1 cellular context compared by ENCODE assay signal in genomic region chr1:19987719-19988118, GRCh38.
A peak's percentile ranks its signal among the peaks of the same experiment; 100 is the strongest.
TF ChIP-seq lines count a peak whose summit lies in the region.

No MANE protein-coding gene starts in this region.

TF ChIP-seq in HepG2, 621 proteins besides CTCF, POLR2A, EP300 and RAD21 (continued from another document and continues in another):
- TF ChIP-seq, protein P1, sequence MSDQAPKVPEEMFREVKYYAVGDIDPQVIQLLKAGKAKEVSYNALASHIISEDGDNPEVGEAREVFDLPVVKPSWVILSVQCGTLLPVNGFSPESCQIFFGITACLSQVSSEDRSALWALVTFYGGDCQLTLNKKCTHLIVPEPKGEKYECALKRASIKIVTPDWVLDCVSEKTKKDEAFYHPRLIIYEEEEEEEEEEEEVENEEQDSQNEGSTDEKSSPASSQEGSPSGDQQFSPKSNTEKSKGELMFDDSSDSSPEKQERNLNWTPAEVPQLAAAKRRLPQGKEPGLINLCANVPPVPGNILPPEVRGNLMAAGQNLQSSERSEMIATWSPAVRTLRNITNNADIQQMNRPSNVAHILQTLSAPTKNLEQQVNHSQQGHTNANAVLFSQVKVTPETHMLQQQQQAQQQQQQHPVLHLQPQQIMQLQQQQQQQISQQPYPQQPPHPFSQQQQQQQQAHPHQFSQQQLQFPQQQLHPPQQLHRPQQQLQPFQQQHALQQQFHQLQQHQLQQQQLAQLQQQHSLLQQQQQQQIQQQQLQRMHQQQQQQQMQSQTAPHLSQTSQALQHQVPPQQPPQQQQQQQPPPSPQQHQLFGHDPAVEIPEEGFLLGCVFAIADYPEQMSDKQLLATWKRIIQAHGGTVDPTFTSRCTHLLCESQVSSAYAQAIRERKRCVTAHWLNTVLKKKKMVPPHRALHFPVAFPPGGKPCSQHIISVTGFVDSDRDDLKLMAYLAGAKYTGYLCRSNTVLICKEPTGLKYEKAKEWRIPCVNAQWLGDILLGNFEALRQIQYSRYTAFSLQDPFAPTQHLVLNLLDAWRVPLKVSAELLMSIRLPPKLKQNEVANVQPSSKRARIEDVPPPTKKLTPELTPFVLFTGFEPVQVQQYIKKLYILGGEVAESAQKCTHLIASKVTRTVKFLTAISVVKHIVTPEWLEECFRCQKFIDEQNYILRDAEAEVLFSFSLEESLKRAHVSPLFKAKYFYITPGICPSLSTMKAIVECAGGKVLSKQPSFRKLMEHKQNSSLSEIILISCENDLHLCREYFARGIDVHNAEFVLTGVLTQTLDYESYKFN (CRISPR knock-in tag; conservative IDR thresholded peaks at IDR 0.05) = peak; percentile 80
- TF ChIP-seq BRCA1 (CRISPR knock-in tag; IDR thresholded peaks at IDR 0.05) (no peak), TRIM22 (IDR thresholded peaks at IDR 0.05) (no peak), GTF3A (CRISPR knock-in tag; conservative IDR thresholded peaks at IDR 0.05) (no peak), U2AF1 (optimal IDR thresholded peaks at IDR 0.05; ENCODE audit: low read depth, low read length) (no peak), KLF9 (CRISPR knock-in tag; IDR thresholded peaks at IDR 0.05; ENCODE audit: low read depth) (no peak), MAFF (IDR thresholded peaks at IDR 0.05; ENCODE audit: low read depth, low read length) (peak; percentile 51; the same call in 1 of the 2 replicates), RXRB (CRISPR knock-in tag; IDR thresholded peaks at IDR 0.05; ENCODE audit: borderline replicate concordance) (peak; percentile 100), SALL1 (CRISPR knock-in tag; IDR thresholded peaks at IDR 0.05) (no peak), ELF3 (CRISPR knock-in tag; IDR thresholded peaks at IDR 0.05) (peak; percentile 86), PITX1 (CRISPR knock-in tag; IDR thresholded peaks at IDR 0.05) (peak; percentile 71), ZBTB3 (CRISPR knock-in tag; IDR thresholded peaks at IDR 0.05; ENCODE audit: borderline replicate concordance, low read depth) (no peak), CREM (IDR thresholded peaks at IDR 0.05) (peak; percentile 94), CREM (CRISPR knock-in tag; IDR thresholded peaks at IDR 0.05) (no peak), GPN1 (CRISPR knock-in tag; IDR thresholded peaks at IDR 0.05; ENCODE audit: borderline replicate concordance) (no peak), SSRP1 (CRISPR knock-in tag; IDR thresholded peaks at IDR 0.05) (no peak), TCF12 (IDR thresholded peaks at IDR 0.05) (no peak), TCF12 (CRISPR knock-in tag; IDR thresholded peaks at IDR 0.05) (no peak), MEF2D (CRISPR knock-in tag; IDR thresholded peaks at IDR 0.05) (peak; percentile 74; the same call in 1 of the 2 replicates), SIX1 (CRISPR knock-in tag; IDR thresholded peaks at IDR 0.05; ENCODE audit: borderline replicate concordance) (peak; percentile 81; the same call in 1 of the 2 replicates), ZNF567 (CRISPR knock-in tag; IDR thresholded peaks at IDR 0.05; ENCODE audit: borderline replicate concordance) (no peak), MED13 (CRISPR knock-in tag; IDR thresholded peaks at IDR 0.05) (peak; percentile 61; the same call in 1 of the 2 replicates), RFXAP (CRISPR knock-in tag; IDR thresholded peaks at IDR 0.05; ENCODE audit: borderline replicate concordance) (no peak), ZNF629 (CRISPR knock-in tag; conservative IDR thresholded peaks at IDR 0.05) (0 out of 2 replicates have a peak, but pooled peaks have one; percentile 29), GATA4 (IDR thresholded peaks at IDR 0.05; ENCODE audit: borderline replicate concordance, low read depth) (peak; percentile 56; the same call in 1 of the 2 replicates), STAT5B (CRISPR knock-in tag; IDR thresholded peaks at IDR 0.05) (0 out of 2 replicates have a peak, but pooled peaks have one; percentile 73), NR2C2 (CRISPR knock-in tag; IDR thresholded peaks at IDR 0.05; ENCODE audit: borderline replicate concordance) (peak; percentile 73), HMG20A (CRISPR knock-in tag; IDR thresholded peaks at IDR 0.05; ENCODE audit: borderline replicate concordance) (peak; percentile 98), ZBTB21 (CRISPR knock-in tag; IDR thresholded peaks at IDR 0.05) (peak; percentile 47; the same call in 1 of the 2 replicates), KDM5B (CRISPR knock-in tag; IDR thresholded peaks at IDR 0.05; ENCODE audit: borderline replicate concordance) (no peak), ATF3 (CRISPR knock-in tag; IDR thresholded peaks at IDR 0.05) (peak; percentile 37; the same call in 1 of the 2 replicates), ETV5 (CRISPR knock-in tag; IDR thresholded peaks at IDR 0.05; ENCODE audit: borderline replicate concordance) (no peak), PHF21A (CRISPR knock-in tag; IDR thresholded peaks at IDR 0.05) (peak; percentile 64; the same call in 1 of the 2 replicates), RBM39 (IDR thresholded peaks at IDR 0.05; ENCODE audit: low read depth, low read length, poor library complexity, severe bottlenecking) (no peak), REL (CRISPR knock-in tag; conservative IDR thresholded peaks at IDR 0.05) (no peak), BHLHE40 (IDR thresholded peaks at IDR 0.05; ENCODE audit: low read length) (0 out of 2 replicates have a peak, but pooled peaks have one; percentile 38), AHR (CRISPR knock-in tag; IDR thresholded peaks at IDR 0.05) (no peak), KAT8 (CRISPR knock-in tag; IDR thresholded peaks at IDR 0.05) (peak; percentile 72; the same call in 1 of the 2 replicates), ZNF737 (CRISPR knock-in tag; IDR thresholded peaks at IDR 0.05; ENCODE audit: borderline replicate concordance) (no peak), ZNF761 (CRISPR knock-in tag; conservative IDR thresholded peaks at IDR 0.05) (no peak), SOX13 (IDR thresholded peaks at IDR 0.05) (no peak), SOX13 (CRISPR knock-in tag; conservative IDR thresholded peaks at IDR 0.05 in 1 of 2, IDR thresholded peaks at IDR 0.05 in 1 of 2) (peak in 1 of 2 experiments; percentile 97; a peak in 2 of 4 replicates), SP1 (IDR thresholded peaks at IDR 0.05) (no peak), SP1 (CRISPR knock-in tag; IDR thresholded peaks at IDR 0.05) (0 out of 2 replicates have a peak, but pooled peaks have one; percentile 10), STAG1 (CRISPR knock-in tag; IDR thresholded peaks at IDR 0.05) (peak; percentile 19), KDM2A (CRISPR knock-in tag; IDR thresholded peaks at IDR 0.05; ENCODE audit: borderline replicate concordance, low read depth) (no peak), ZNF331 (CRISPR knock-in tag; IDR thresholded peaks at IDR 0.05) (peak; percentile 94), TARDBP (CRISPR knock-in tag; IDR thresholded peaks at IDR 0.05) (peak; percentile 73; the same call in 1 of the 2 replicates), NBN (conservative IDR thresholded peaks at IDR 0.05) (no peak), ZNF790 (CRISPR knock-in tag; IDR thresholded peaks at IDR 0.05; ENCODE audit: borderline replicate concordance) (no peak)
- TF ChIP-seq, protein P2, sequence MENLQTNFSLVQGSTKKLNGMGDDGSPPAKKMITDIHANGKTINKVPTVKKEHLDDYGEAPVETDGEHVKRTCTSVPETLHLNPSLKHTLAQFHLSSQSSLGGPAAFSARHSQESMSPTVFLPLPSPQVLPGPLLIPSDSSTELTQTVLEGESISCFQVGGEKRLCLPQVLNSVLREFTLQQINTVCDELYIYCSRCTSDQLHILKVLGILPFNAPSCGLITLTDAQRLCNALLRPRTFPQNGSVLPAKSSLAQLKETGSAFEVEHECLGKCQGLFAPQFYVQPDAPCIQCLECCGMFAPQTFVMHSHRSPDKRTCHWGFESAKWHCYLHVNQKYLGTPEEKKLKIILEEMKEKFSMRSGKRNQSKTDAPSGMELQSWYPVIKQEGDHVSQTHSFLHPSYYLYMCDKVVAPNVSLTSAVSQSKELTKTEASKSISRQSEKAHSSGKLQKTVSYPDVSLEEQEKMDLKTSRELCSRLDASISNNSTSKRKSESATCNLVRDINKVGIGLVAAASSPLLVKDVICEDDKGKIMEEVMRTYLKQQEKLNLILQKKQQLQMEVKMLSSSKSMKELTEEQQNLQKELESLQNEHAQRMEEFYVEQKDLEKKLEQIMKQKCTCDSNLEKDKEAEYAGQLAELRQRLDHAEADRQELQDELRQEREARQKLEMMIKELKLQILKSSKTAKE (CRISPR knock-in tag; IDR thresholded peaks at IDR 0.05; ENCODE audit: borderline replicate concordance) = peak; percentile 96
- TF ChIP-seq, protein P3, sequence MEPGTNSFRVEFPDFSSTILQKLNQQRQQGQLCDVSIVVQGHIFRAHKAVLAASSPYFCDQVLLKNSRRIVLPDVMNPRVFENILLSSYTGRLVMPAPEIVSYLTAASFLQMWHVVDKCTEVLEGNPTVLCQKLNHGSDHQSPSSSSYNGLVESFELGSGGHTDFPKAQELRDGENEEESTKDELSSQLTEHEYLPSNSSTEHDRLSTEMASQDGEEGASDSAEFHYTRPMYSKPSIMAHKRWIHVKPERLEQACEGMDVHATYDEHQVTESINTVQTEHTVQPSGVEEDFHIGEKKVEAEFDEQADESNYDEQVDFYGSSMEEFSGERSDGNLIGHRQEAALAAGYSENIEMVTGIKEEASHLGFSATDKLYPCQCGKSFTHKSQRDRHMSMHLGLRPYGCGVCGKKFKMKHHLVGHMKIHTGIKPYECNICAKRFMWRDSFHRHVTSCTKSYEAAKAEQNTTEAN (CRISPR knock-in tag; conservative IDR thresholded peaks at IDR 0.05) = peak; percentile 20; the same call in 1 of the 2 replicates
- TF ChIP-seq, protein P4, sequence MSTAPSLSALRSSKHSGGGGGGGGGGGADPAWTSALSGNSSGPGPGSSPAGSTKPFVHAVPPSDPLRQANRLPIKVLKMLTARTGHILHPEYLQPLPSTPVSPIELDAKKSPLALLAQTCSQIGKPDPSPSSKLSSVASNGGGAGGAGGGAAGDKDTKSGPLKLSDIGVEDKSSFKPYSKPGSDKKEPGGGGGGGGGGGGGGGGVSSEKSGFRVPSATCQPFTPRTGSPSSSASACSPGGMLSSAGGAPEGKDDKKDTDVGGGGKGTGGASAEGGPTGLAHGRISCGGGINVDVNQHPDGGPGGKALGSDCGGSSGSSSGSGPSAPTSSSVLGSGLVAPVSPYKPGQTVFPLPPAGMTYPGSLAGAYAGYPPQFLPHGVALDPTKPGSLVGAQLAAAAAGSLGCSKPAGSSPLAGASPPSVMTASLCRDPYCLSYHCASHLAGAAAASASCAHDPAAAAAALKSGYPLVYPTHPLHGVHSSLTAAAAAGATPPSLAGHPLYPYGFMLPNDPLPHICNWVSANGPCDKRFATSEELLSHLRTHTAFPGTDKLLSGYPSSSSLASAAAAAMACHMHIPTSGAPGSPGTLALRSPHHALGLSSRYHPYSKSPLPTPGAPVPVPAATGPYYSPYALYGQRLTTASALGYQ (CRISPR knock-in tag; IDR thresholded peaks at IDR 0.05) = peak; percentile 89
- TF ChIP-seq, protein P5, sequence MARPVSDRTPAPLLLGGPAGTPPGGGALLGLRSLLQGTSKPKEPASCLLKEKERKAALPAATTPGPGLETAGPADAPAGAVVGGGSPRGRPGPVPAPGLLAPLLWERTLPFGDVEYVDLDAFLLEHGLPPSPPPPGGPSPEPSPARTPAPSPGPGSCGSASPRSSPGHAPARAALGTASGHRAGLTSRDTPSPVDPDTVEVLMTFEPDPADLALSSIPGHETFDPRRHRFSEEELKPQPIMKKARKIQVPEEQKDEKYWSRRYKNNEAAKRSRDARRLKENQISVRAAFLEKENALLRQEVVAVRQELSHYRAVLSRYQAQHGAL (CRISPR knock-in tag; IDR thresholded peaks at IDR 0.05; ENCODE audit: not compliant biosample characterization) = no peak
- TF ChIP-seq, protein P6, sequence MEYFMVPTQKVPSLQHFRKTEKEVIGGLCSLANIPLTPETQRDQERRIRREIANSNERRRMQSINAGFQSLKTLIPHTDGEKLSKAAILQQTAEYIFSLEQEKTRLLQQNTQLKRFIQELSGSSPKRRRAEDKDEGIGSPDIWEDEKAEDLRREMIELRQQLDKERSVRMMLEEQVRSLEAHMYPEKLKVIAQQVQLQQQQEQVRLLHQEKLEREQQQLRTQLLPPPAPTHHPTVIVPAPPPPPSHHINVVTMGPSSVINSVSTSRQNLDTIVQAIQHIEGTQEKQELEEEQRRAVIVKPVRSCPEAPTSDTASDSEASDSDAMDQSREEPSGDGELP (IDR thresholded peaks at IDR 0.05; ENCODE audit: borderline replicate concordance, low read depth) = peak; percentile 62; the same call in 1 of the 2 replicates
- TF ChIP-seq, protein P7, sequence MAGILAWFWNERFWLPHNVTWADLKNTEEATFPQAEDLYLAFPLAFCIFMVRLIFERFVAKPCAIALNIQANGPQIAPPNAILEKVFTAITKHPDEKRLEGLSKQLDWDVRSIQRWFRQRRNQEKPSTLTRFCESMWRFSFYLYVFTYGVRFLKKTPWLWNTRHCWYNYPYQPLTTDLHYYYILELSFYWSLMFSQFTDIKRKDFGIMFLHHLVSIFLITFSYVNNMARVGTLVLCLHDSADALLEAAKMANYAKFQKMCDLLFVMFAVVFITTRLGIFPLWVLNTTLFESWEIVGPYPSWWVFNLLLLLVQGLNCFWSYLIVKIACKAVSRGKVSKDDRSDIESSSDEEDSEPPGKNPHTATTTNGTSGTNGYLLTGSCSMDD (CRISPR knock-in tag; IDR thresholded peaks at IDR 0.05) = no peak
- TF ChIP-seq, protein P8, sequence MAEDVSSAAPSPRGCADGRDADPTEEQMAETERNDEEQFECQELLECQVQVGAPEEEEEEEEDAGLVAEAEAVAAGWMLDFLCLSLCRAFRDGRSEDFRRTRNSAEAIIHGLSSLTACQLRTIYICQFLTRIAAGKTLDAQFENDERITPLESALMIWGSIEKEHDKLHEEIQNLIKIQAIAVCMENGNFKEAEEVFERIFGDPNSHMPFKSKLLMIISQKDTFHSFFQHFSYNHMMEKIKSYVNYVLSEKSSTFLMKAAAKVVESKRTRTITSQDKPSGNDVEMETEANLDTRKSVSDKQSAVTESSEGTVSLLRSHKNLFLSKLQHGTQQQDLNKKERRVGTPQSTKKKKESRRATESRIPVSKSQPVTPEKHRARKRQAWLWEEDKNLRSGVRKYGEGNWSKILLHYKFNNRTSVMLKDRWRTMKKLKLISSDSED (CRISPR knock-in tag; IDR thresholded peaks at IDR 0.05) = no peak
